15 cellular contexts compared by ENCODE assay signal in the genomic region with DNA sequence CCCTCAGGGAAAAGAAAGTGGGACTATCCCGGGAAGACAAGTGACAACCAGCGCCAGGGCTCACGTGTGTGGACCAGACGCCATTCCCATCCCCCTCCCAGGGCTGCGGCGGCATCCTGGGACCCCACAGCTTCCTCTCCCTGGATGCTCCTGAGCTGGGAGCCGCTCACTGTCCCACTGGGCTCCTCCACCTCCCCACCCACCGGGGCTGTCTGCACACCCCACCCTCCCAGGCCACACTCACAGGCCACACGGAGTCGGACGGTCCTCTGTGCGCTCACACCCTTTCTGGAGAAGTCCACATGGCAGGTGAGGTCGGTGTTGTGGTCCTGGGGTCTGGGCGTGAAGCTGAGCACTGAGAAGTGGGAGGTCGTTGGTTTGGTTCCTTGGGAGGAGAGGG. TPM values are rescaled to one million over a fixed set of nuclear protein-coding genes. Genes with fewer than 3 reads are reported as not detected.
"Had no signal": no experiment of that assay in that cellular context is flagged by ENCODE, and none has a peak within 500 bp of the region (broad histone marks: within the 10 kb centered on the region; RNA-seq: fewer than 3 reads in every experiment).

No MANE protein-coding gene starts in this region.

RNA-seq across cellular contexts. Expression of a gene that starts 1.0 kb away (rescaled TPM):
- total RNA-seq: dermis microvascular lymphatic vessel endothelial cell, neural crest cell, osteocyte, smooth muscle cell had no signal
- polyA plus RNA-seq: smooth muscle cell had no signal

RNA-seq across cellular contexts. Expression of a gene that starts 26.0 kb away (rescaled TPM):
- total RNA-seq: dermis microvascular lymphatic vessel endothelial cell, esophagus squamous epithelium, heart right ventricle, left colon, left ventricle myocardium inferior, lower lobe of right lung, osteocyte, right atrium auricular region, sciatic nerve, smooth muscle cell, temporal lobe had no signal
- polyA plus RNA-seq: heart right ventricle, smooth muscle cell had no signal

RNA-seq across cellular contexts. Expression of a gene that starts 28.6 kb away (rescaled TPM):
- total RNA-seq: dermis microvascular lymphatic vessel endothelial cell, esophagus squamous epithelium, heart right ventricle, left colon, left ventricle myocardium inferior, lower lobe of right lung, neural crest cell, osteocyte, prostate gland, right atrium auricular region, sciatic nerve, smooth muscle cell, temporal lobe had no signal
- polyA plus RNA-seq: heart right ventricle, smooth muscle cell had no signal

RNA-seq across cellular contexts. Expression of a gene that starts 41.8 kb away (rescaled TPM):
- total RNA-seq: dermis microvascular lymphatic vessel endothelial cell; mononuclear cell; natural killer cell treated with Interleukin-12 subunit alpha and Interleukin-12 subunit beta and Interleukin-15 and Interleukin-18, amount 100 ng/mL, for 72 hours; neural crest cell; osteocyte; smooth muscle cell had no signal
- polyA plus RNA-seq: heart right ventricle, smooth muscle cell had no signal

RNA-seq across cellular contexts. Expression of a gene that starts 44.0 kb away (rescaled TPM):
- total RNA-seq: dermis microvascular lymphatic vessel endothelial cell, neural crest cell, osteocyte, smooth muscle cell, temporal lobe had no signal
- polyA plus RNA-seq: smooth muscle cell had no signal
